In genomic region chr2:31398881-31399280, GRCh38 we compare ENCODE assay signal across 17 cellular contexts. TPM values are rescaled to one million over a fixed set of nuclear protein-coding genes. Genes with fewer than 3 reads are reported as not detected.
DNase-seq lines count a peak whose midpoint lies in the region; FAIRE-seq and TF ChIP-seq lines count a peak whose summit lies in the region.
"Had no signal": no experiment of that assay in that cellular context is flagged by ENCODE, and none has a peak within 500 bp of the region (broad histone marks: within the 10 kb centered on the region; RNA-seq: fewer than 3 reads in every experiment).

No MANE protein-coding gene starts in this region.

- no peaks in the 10 kb centered on the region for H3K36me3 ChIP-seq in bronchial epithelial cell (ENCODE audit: control insufficient read depth, insufficient read depth, low read length)
- H3K36me3 ChIP-seq in esophagus muscularis mucosa = no peaks in the 10 kb centered on the region
- H3K36me3 ChIP-seq: HAP-1 had no signal

- TF ChIP-seq CTCF in HFFc6 (IDR thresholded peaks at IDR 0.05) (no peak), bronchial epithelial cell (IDR thresholded peaks at IDR 0.05; ENCODE audit: insufficient read depth, low read length, severe bottlenecking) (no peak), esophagus muscularis mucosa (IDR thresholded peaks at IDR 0.05) (no peak)

- H3K36me3 Mint-ChIP-seq in HFFc6 (ENCODE audit: low read depth) = peaks cover 15% of the 10 kb centered on the region

- peaks cover 84% of the 10 kb centered on the region for H3K4me1 Mint-ChIP-seq in HFFc6 (ENCODE audit: low read depth)

- no peaks in the 10 kb centered on the region for H3K9me3 ChIP-seq in esophagus muscularis mucosa
- H3K9me3 ChIP-seq: Caco-2, HAP-1 had no signal

- H3K4me1 ChIP-seq in esophagus muscularis mucosa = no peaks in the 10 kb centered on the region
- H3K4me1 ChIP-seq: Caco-2, HAP-1 had no signal

- FAIRE-seq in bronchial epithelial cell (lab: Jason Lieb, UNC) = peak; percentile 83
- FAIRE-seq: A204.1, D721Med, G401.6, GM12891, GM19239 had no signal

- 96% methylated on average over 2 of the region's 2 CpGs for WGBS in esophagus muscularis mucosa

- TF ChIP-seq EP300 in esophagus muscularis mucosa (IDR thresholded peaks at IDR 0.05) = no peak

- peaks cover 3% of the 10 kb centered on the region; the same call in 1 of the 2 replicates for H3K27me3 Mint-ChIP-seq in HFFc6 (ENCODE audit: insufficient read depth)

- H3K4me3 ChIP-seq in bronchial epithelial cell (ENCODE audit: low read depth, low read length) (no peak overlapping the region), esophagus muscularis mucosa (no peak overlapping the region)
- H3K4me3 ChIP-seq: GM23248, HAP-1 had no signal

- DNase-seq in HFFc6 (no peak), bronchial epithelial cell (ENCODE audit: low read depth) (peak; percentile 61), esophagus muscularis mucosa (ENCODE audit: extremely low spot score) (peak; percentile 29), activated gamma-delta T cell treated with Interleukin-2 at 50 U/mL for 16 hours (no peak), NOMO-1 (lab: John Stamatoyannopoulos, UW; ENCODE audit: unreplicated experiment in 2 of 2) (no peak), NCI-H2029 treated with DMSO at 0.1 percent for 48 hours (lab: John Stamatoyannopoulos, UW) (no peak)
- DNase-seq: AML-193; Caco-2; CD4-positive, alpha-beta T cell; GM23248 had no signal

- no peaks in the 10 kb centered on the region for H3K27me3 ChIP-seq in bronchial epithelial cell (ENCODE audit: control insufficient read depth, insufficient read depth, low read length)
- H3K27me3 ChIP-seq in esophagus muscularis mucosa = peaks cover 0 to 10% (median 0%) of the 10 kb centered on the region in 4 donors

- TF ChIP-seq POLR2A in esophagus muscularis mucosa (IDR thresholded peaks at IDR 0.05; ENCODE audit: low read depth) = no peak

- H3K9me3 Mint-ChIP-seq in HFFc6 = no peaks in the 10 kb centered on the region
- H3K9me3 Mint-ChIP-seq: CD4-positive, alpha-beta T cell had no signal

- H3K27ac ChIP-seq in esophagus muscularis mucosa (replicated peaks in 1 of 4) = no peak overlapping the region
- H3K27ac ChIP-seq: C4-2B, GM23248 had no signal

- H3K27ac Mint-ChIP-seq in HFFc6 = peak overlapping the region; percentile 25; the same call in 1 of the 2 replicates
- H3K27ac Mint-ChIP-seq: CD4-positive, alpha-beta T cell had no signal

- intact Hi-C loops in esophagus muscularis mucosa (cut with DNase I) = no loop called here

- no peak overlapping the region for H3K4me3 Mint-ChIP-seq in HFFc6
- H3K4me3 Mint-ChIP-seq: CD4-positive, alpha-beta T cell had no signal

RNA-seq across cellular contexts. Expression of gene XDH, which starts 15.7 kb away (rescaled TPM):
- 1 to 10 TPM in 5 of 6 experiments, under 1 TPM in 1; 0.88 to 2.0 (median 1.5) TPM for total RNA-seq in HFFc6 (2021; fragmentation: NEBNext Ultra II Directional; extraction: Animal tissue kit (Norgen Biotek cat#: 25700))
- total RNA-seq in bronchial epithelial cell (1.9 and 6.1 TPM in 2 replicates), esophagus muscularis mucosa (under 1 TPM in 1 of 4 donors, not detected in 3; 0.17 TPM)

Comparison
In these comparisons a context has a peak if more than half of its experiments do, and no peak if none do; other contexts are left out.
1. DNase-seq: peak in bronchial epithelial cell (single experiment) and esophagus muscularis mucosa (single experiment); none in HFFc6 (single experiment), activated gamma-delta T cell treated with Interleukin-2 at 50 U/mL for 16 hours (single experiment), NOMO-1 (0 of 2) and NCI-H2029 treated with DMSO at 0.1 percent for 48 hours (single experiment).